Comparison of ENCODE assay signal across 25 cellular contexts in the genomic region with DNA sequence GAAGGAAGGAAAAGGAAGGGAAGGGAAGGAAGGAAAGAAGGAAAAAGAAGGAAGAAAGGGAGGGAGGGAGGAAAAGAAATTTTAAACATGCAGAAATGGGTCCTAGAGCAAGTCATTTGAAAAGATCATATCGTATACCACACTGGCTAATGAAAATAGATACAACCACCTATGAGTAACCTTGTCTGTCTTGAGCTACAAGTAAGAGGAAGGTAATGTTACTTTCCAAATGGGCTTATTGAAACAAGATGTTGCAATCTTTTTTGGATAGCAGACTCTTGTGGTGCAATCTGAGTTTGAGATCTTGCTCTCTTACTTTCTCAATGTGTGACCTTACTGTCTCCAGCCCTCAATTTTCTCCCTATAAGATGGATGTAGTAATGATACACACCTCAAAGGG.
DNase-seq lines count a peak whose midpoint lies in the region; ATAC-seq, FAIRE-seq and TF ChIP-seq lines count a peak whose summit lies in the region.
"Had no signal": no experiment of that assay in that cellular context is flagged by ENCODE, and none has a peak within 500 bp of the region (broad histone marks: within the 10 kb centered on the region; RNA-seq: fewer than 3 reads in every experiment).

No MANE protein-coding gene starts in this region.

- H3K27ac ChIP-seq in gastrocnemius medialis (peak overlapping the region in 1 of 4 donors; percentile 35), lower lobe of right lung (no peak overlapping the region)
- H3K27ac ChIP-seq: BLaER1 treated with 17β-estradiol and CSF1 and Interleukin-3, amounts not matched to agents 10 nM and 100 nM had no signal

- TF ChIP-seq CTCF in bronchial epithelial cell (IDR thresholded peaks at IDR 0.05; ENCODE audit: insufficient read depth, low read length, severe bottlenecking) (no peak), gastrocnemius medialis (IDR thresholded peaks at IDR 0.05 in 4 of 5, conservative IDR thresholded peaks at IDR 0.05 in 1 of 5) (no peak), lower lobe of right lung (IDR thresholded peaks at IDR 0.05) (no peak)

- no peaks in the 10 kb centered on the region for H3K9me3 ChIP-seq in gastrocnemius medialis
- H3K9me3 ChIP-seq in lower lobe of right lung, result no peaks in the 10 kb centered on the region
- H3K9me3 ChIP-seq: SK-N-SH had no signal

- ATAC-seq in gastrocnemius medialis (peak; percentile 85 to 91), lower lobe of right lung (no peak)
- ATAC-seq: CD8-positive, alpha-beta T cell; HCT116; PC-3; T-cell had no signal

- in situ Hi-C loops in gastrocnemius medialis (cut with MboI; ENCODE audit: low sequenced_read_pairs in 4 of 4), result no loop called here

- no peaks in the 10 kb centered on the region for H3K27me3 ChIP-seq in bronchial epithelial cell (ENCODE audit: control insufficient read depth, insufficient read depth, low read length)
- H3K27me3 ChIP-seq in gastrocnemius medialis, result no peaks in the 10 kb centered on the region
- H3K27me3 ChIP-seq in lower lobe of right lung (ENCODE audit: low read depth), result no peaks in the 10 kb centered on the region
- H3K27me3 ChIP-seq: BLaER1 treated with 17β-estradiol and CSF1 and Interleukin-3, amounts not matched to agents 10 nM and 100 nM had no signal

- H3K4me1 ChIP-seq in gastrocnemius medialis (no peaks in the 10 kb centered on the region), lower lobe of right lung (no peaks in the 10 kb centered on the region)
- H3K4me1 ChIP-seq: BLaER1 treated with 17β-estradiol and CSF1 and Interleukin-3, amounts not matched to agents 10 nM and 100 nM had no signal

- DNase-seq in SKM-1 (lab: John Stamatoyannopoulos, UW; ENCODE audit: unreplicated experiment) (peak; percentile 1), SKM-1 treated with dmso at 0.1 percent for 144 hours (lab: John Stamatoyannopoulos, UW; ENCODE audit: unreplicated experiment) (no peak), NOMO-1 treated with dmso at 0.1 percent for 144 hours (lab: John Stamatoyannopoulos, UW; ENCODE audit: unreplicated experiment) (peak; percentile 12), bronchial epithelial cell (ENCODE audit: low read depth) (peak; percentile 17), gastrocnemius medialis (no peak), lower lobe of right lung (no peak), NCI-H69 (lab: John Stamatoyannopoulos, UW) (no peak), anterior cingulate cortex (lab: John Stamatoyannopoulos, UW) (no peak)
- DNase-seq: 8988T; CD8-positive, alpha-beta T cell; NCI-H1092; NCI-H1436; NCI-H187 treated with DMSO at 0.1 percent for 48 hours; NCI-H510A; NCI-H748 treated with DMSO at 0.1 percent for 48 hours; NK-92 treated with Interleukin-12 subunit alpha and Interleukin-12 subunit beta, amount 100 ng/mL, for 24 hours; PC-3; Right ventricle myocardium superior; SK-N-SH; T-cell had no signal

- H3K36me3 ChIP-seq in bronchial epithelial cell (ENCODE audit: control insufficient read depth, insufficient read depth, low read length), result no peaks in the 10 kb centered on the region
- no peaks in the 10 kb centered on the region for H3K36me3 ChIP-seq in gastrocnemius medialis
- H3K36me3 ChIP-seq in lower lobe of right lung, result no peaks in the 10 kb centered on the region
- H3K36me3 ChIP-seq: BLaER1 treated with 17β-estradiol and CSF1 and Interleukin-3, amounts not matched to agents 10 nM and 100 nM had no signal

- no peak for TF ChIP-seq POLR2A in gastrocnemius medialis (IDR thresholded peaks at IDR 0.05)

- FAIRE-seq in bronchial epithelial cell (lab: Jason Lieb, UNC), result no peak
- FAIRE-seq: GM19239, H1, HTR-8/SVneo had no signal

- H3K4me3 ChIP-seq in bronchial epithelial cell (ENCODE audit: low read depth, low read length) (no peak overlapping the region), gastrocnemius medialis (no peak overlapping the region), lower lobe of right lung (no peak overlapping the region)
- H3K4me3 ChIP-seq: BLaER1 treated with 17β-estradiol and CSF1 and Interleukin-3, amounts not matched to agents 10 nM and 100 nM had no signal

- intact Hi-C loops in gastrocnemius medialis (cut with DNase I; ENCODE audit: low total_unique reads) (no loop called here), lower lobe of right lung (cut with DNase I) (no loop called here)

Comparison
In these comparisons a context has a peak if more than half of its experiments do, and no peak if none do; other contexts are left out.
1. DNase-seq: peak in SKM-1 (single experiment), NOMO-1 treated with dmso at 0.1 percent for 144 hours (single experiment) and bronchial epithelial cell (single experiment); none in SKM-1 treated with dmso at 0.1 percent for 144 hours (single experiment), gastrocnemius medialis (0 of 2), lower lobe of right lung (single experiment), NCI-H69 (single experiment) and anterior cingulate cortex (0 of 58).
2. ATAC-seq: peak in gastrocnemius medialis (2 of 2); none in lower lobe of right lung (0 of 2).